Comparison of ENCODE assay signal across 12 cellular contexts in genomic region chr3:137764001-137764433, GRCh38. TPM values are rescaled to one million over a fixed set of nuclear protein-coding genes. Genes with fewer than 3 reads are reported as not detected.
DNase-seq lines count a peak whose midpoint lies in the region; ATAC-seq and TF ChIP-seq lines count a peak whose summit lies in the region.
"Had no signal": no experiment of that assay in that cellular context is flagged by ENCODE, and none has a peak within 500 bp of the region (broad histone marks: within the 10 kb centered on the region; RNA-seq: fewer than 3 reads in every experiment).

SOX14 (plus strand) TSS chr3:137764315; CDS start chr3:137764785, 470 bp downstream.

- H3K9me3 Mint-ChIP-seq in activated naive CD8-positive, alpha-beta T cell treated with anti-CD3 and anti-CD28 coated beads, Interleukin-2, amount 10 ng/mL, durations not matched to agents 7 days and 5 days = peaks cover 2% of the 10 kb centered on the region
- peaks cover 1% of the 10 kb centered on the region for H3K9me3 Mint-ChIP-seq in activated naive CD8-positive, alpha-beta T cell treated with anti-CD3 and anti-CD28 coated beads for 36 hours

- peaks cover 7% of the 10 kb centered on the region for H3K4me1 Mint-ChIP-seq in activated naive CD8-positive, alpha-beta T cell treated with anti-CD3 and anti-CD28 coated beads, Interleukin-2, amount 10 ng/mL, durations not matched to agents 7 days and 5 days
- H3K4me1 Mint-ChIP-seq in activated naive CD8-positive, alpha-beta T cell treated with anti-CD3 and anti-CD28 coated beads for 36 hours = peaks cover 11% of the 10 kb centered on the region

- H3K36me3 Mint-ChIP-seq in activated naive CD8-positive, alpha-beta T cell treated with anti-CD3 and anti-CD28 coated beads, Interleukin-2, amount 10 ng/mL, durations not matched to agents 7 days and 5 days = no peaks in the 10 kb centered on the region
- H3K36me3 Mint-ChIP-seq in activated naive CD8-positive, alpha-beta T cell treated with anti-CD3 and anti-CD28 coated beads for 36 hours = peaks cover 2% of the 10 kb centered on the region

- no peaks in the 10 kb centered on the region for H3K9me3 ChIP-seq in thoracic aorta

- H3K4me3 ChIP-seq in thoracic aorta = peak within 1 kb of the TSS; percentile 35

- no peak within 1 kb of the TSS for H3K27ac ChIP-seq in thoracic aorta
- H3K27ac ChIP-seq: HL-60 had no signal

- TF ChIP-seq CTCF in thoracic aorta (IDR thresholded peaks at IDR 0.05) = no peak

- peak; percentile 29 for DNase-seq in activated naive CD8-positive, alpha-beta T cell treated with anti-CD3 and anti-CD28 coated beads, Interleukin-2, amount 10 ng/mL, durations not matched to agents 7 days and 5 days
- DNase-seq in activated naive CD8-positive, alpha-beta T cell treated with anti-CD3 and anti-CD28 coated beads for 36 hours = no peak
- DNase-seq in NCI-H748 (lab: John Stamatoyannopoulos, UW; ENCODE audit: unreplicated experiment) (peak; percentile 83), iPS-NIHi11 (ENCODE audit: low spot score) (peak; percentile 81), thoracic aorta (ENCODE audit: low spot score) (no peak), SKM-1 treated with dmso at 0.1 percent for 144 hours (lab: John Stamatoyannopoulos, UW; ENCODE audit: unreplicated experiment) (no peak)
- DNase-seq: activated gamma-delta T cell treated with Interleukin-2 at 50 U/mL for 16 hours, foreskin melanocyte had no signal

- H3K36me3 ChIP-seq in thoracic aorta = no peaks in the 10 kb centered on the region

- H3K27me3 ChIP-seq in thoracic aorta (replicated peaks; ENCODE audit: insufficient read depth) = no peaks in the 10 kb centered on the region

- ATAC-seq in activated naive CD8-positive, alpha-beta T cell treated with anti-CD3 and anti-CD28 coated beads, Interleukin-2, amount 10 ng/mL, durations not matched to agents 7 days and 5 days (ENCODE audit: low read depth) = no peak
- ATAC-seq in thoracic aorta (ENCODE audit: insufficient number of reproducible peaks, low FRiP score, low read depth) (no peak), GM18907 (IDR thresholded peaks at IDR 0.05; ENCODE audit: unreplicated experiment) (no peak), HG02798 (IDR thresholded peaks at IDR 0.05; ENCODE audit: poor library complexity, unreplicated experiment) (no peak)

- POLR2A ChIA-PET in activated naive CD8-positive, alpha-beta T cell treated with anti-CD3 and anti-CD28 coated beads, Interleukin-2, amount 10 ng/mL, durations not matched to agents 7 days and 5 days (lab: Charles Lee) = no interaction called here

- peak within 1 kb of the TSS; percentile 32 for H3K4me3 Mint-ChIP-seq in activated naive CD8-positive, alpha-beta T cell treated with anti-CD3 and anti-CD28 coated beads, Interleukin-2, amount 10 ng/mL, durations not matched to agents 7 days and 5 days
- no peak within 1 kb of the TSS for H3K4me3 Mint-ChIP-seq in activated naive CD8-positive, alpha-beta T cell treated with anti-CD3 and anti-CD28 coated beads for 36 hours

- H3K27me3 Mint-ChIP-seq in activated naive CD8-positive, alpha-beta T cell treated with anti-CD3 and anti-CD28 coated beads, Interleukin-2, amount 10 ng/mL, durations not matched to agents 7 days and 5 days = peaks cover 84% of the 10 kb centered on the region
- peaks cover 96% of the 10 kb centered on the region for H3K27me3 Mint-ChIP-seq in activated naive CD8-positive, alpha-beta T cell treated with anti-CD3 and anti-CD28 coated beads for 36 hours

- H3K27ac Mint-ChIP-seq in activated naive CD8-positive, alpha-beta T cell treated with anti-CD3 and anti-CD28 coated beads, Interleukin-2, amount 10 ng/mL, durations not matched to agents 7 days and 5 days = no peak within 1 kb of the TSS
- no peak within 1 kb of the TSS for H3K27ac Mint-ChIP-seq in activated naive CD8-positive, alpha-beta T cell treated with anti-CD3 and anti-CD28 coated beads for 36 hours

- peaks cover 6 to 28% of the 10 kb centered on the region in 2 donors for H3K4me1 ChIP-seq in thoracic aorta (ENCODE audit: control insufficient read depth in 1 of 2, low read depth in 2 of 2)

RNA-seq across cellular contexts. Expression of gene SOX14, which starts in this region (rescaled TPM):
- total RNA-seq in activated naive CD8-positive, alpha-beta T cell treated with anti-CD3 and anti-CD28 coated beads, Interleukin-2, amount 10 ng/mL, durations not matched to agents 7 days and 5 days = not detected
- not detected for total RNA-seq in activated naive CD8-positive, alpha-beta T cell treated with anti-CD3 and anti-CD28 coated beads for 36 hours
- not detected for total RNA-seq in thoracic aorta
- total RNA-seq: urinary bladder had no signal

Comparison
In these comparisons a context has a peak if more than half of its experiments do, and no peak if none do; other contexts are left out.
1. Peak in DNase-seq in activated naive CD8-positive, alpha-beta T cell treated with anti-CD3 and anti-CD28 coated beads, Interleukin-2, amount 10 ng/mL, durations not matched to agents 7 days and 5 days; RNA of the gene not detected or under 1 TPM.
2. DNase-seq: peak in NCI-H748 (single experiment) and iPS-NIHi11 (single experiment); none in activated naive CD8-positive, alpha-beta T cell treated with anti-CD3 and anti-CD28 coated beads for 36 hours (single experiment), thoracic aorta (single experiment) and SKM-1 treated with dmso at 0.1 percent for 144 hours (single experiment).